Comparison of ENCODE assay signal across 30 cellular contexts in the genomic region with DNA sequence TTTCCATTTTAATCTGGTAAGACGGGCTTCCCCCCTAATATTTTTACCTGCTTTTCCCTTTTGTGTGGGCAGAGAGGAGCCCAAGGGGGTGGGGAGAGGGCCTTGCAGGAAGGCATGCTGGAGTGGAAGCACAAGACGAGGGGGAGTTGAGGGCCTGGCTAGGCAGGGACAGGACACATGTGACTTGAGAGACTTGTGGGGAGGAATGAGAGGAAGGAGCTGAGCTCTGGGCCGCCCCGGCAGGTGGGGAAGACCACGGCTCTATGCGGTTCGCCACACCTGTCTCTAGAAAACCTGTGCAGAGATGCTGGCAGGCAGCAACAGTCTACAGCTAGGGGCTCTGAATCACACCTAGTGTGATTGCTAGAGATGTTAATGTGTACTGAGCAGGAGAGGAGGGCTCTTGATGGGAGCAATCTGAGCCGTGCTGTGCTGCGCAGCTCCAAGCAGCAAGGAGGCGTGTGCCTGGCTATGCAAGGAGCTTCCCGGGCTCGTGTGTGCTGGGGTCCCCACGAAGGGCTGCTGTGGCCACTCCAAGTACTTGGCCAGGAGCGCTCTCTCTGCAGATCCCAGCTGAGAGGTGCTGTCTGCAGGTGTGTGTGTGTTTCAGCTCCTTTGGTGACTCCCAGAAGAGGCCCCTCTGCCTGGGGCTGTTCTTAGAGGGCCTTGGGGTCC. TPM values are rescaled to one million over a fixed set of nuclear protein-coding genes. Genes with fewer than 3 reads are reported as not detected.
DNase-seq lines count a peak whose midpoint lies in the region; ATAC-seq, FAIRE-seq and TF ChIP-seq lines count a peak whose summit lies in the region.
"Had no signal": no experiment of that assay in that cellular context is flagged by ENCODE, and none has a peak within 500 bp of the region (broad histone marks: within the 10 kb centered on the region; RNA-seq: fewer than 3 reads in every experiment).

No MANE protein-coding gene starts in this region.

- no peaks in the 10 kb centered on the region for H3K36me3 Mint-ChIP-seq in glutamatergic neuron (ENCODE audit: unreplicated experiment)

- no peak overlapping the region for H3K4me3 Mint-ChIP-seq in glutamatergic neuron (ENCODE audit: unreplicated experiment)
- H3K4me3 Mint-ChIP-seq: activated T-cell treated with anti-CD3 and anti-CD28 coated beads, Interleukin-2, amount 50 U/mL, for 72 hours; brain; stimulated activated memory B cell treated with anti-CD40 and anti-IgM and Interleukin-4, amounts not matched to agents 10 μg/mL and 1 μg/mL and 100 μg/mL, for 72 hours had no signal

- no peaks in the 10 kb centered on the region for H3K27me3 ChIP-seq in heart right ventricle
- no peaks in the 10 kb centered on the region for H3K27me3 ChIP-seq in bronchial epithelial cell (ENCODE audit: control insufficient read depth, insufficient read depth, low read length)
- H3K27me3 ChIP-seq in spleen (replicated peaks in 1 of 7) = no peaks in the 10 kb centered on the region

- H3K9me3 ChIP-seq in heart right ventricle (no peaks in the 10 kb centered on the region), spleen (no peaks in the 10 kb centered on the region)
- H3K9me3 ChIP-seq: prostate gland had no signal

- no peak for TF ChIP-seq POLR2A in spleen (IDR thresholded peaks at IDR 0.05)

- no peak for TF ChIP-seq CTCF in heart right ventricle (IDR thresholded peaks at IDR 0.05)
- TF ChIP-seq CTCF in bronchial epithelial cell (IDR thresholded peaks at IDR 0.05; ENCODE audit: insufficient read depth, low read length, severe bottlenecking) = no peak
- no peak for TF ChIP-seq CTCF in glutamatergic neuron (IDR thresholded peaks at IDR 0.05; ENCODE audit: partially characterized antibody, unreplicated experiment)
- no peak for TF ChIP-seq CTCF in spleen (IDR thresholded peaks at IDR 0.05 in 8 of 11, conservative IDR thresholded peaks at IDR 0.05 in 3 of 11)
- TF ChIP-seq CTCF in GM10266 (IDR thresholded peaks at IDR 0.05; ENCODE audit: control insufficient read depth, insufficient read depth, low read depth, missing control alignments) = no peak

- 91 to 92% methylated on average over 14 of the region's 14 CpGs for WGBS in heart right ventricle, 2 donors
- WGBS in spleen, 5 donors = 88 to 95% (median 93%) methylated on average over 7 to 14 of the region's 14 CpGs

- no peak overlapping the region for H3K27ac ChIP-seq in heart right ventricle
- H3K27ac ChIP-seq in spleen = peak overlapping the region in 1 of 8 donors; percentile 40
- H3K27ac ChIP-seq: prostate gland had no signal

- FAIRE-seq in bronchial epithelial cell (lab: Jason Lieb, UNC) = peak; percentile 70
- FAIRE-seq: GM12892, islet of Langerhans had no signal

- no peaks in the 10 kb centered on the region for H3K4me1 Mint-ChIP-seq in glutamatergic neuron (ENCODE audit: low read depth, unreplicated experiment)

- intact Hi-C loops in Right ventricle myocardium superior (cut with DNase I) (no loop called here), heart right ventricle (cut with DNase I) (no loop called here), spleen (cut with DNase I; ENCODE audit: low total_unique reads) (no loop called here)

- H3K36me3 ChIP-seq in heart right ventricle (peaks cover 0 to 83% (median 30%) of the 10 kb centered on the region in 9 donors), bronchial epithelial cell (ENCODE audit: control insufficient read depth, insufficient read depth, low read length) (peaks cover 27% of the 10 kb centered on the region), spleen (peaks cover 0 to 85% (median 63%) of the 10 kb centered on the region in 6 donors)

- ATAC-seq in Right ventricle myocardium superior (ENCODE audit: poor library complexity) (no peak), heart right ventricle (no peak), HG03457 (IDR thresholded peaks at IDR 0.05; ENCODE audit: unreplicated experiment) (no peak)
- ATAC-seq: activated T-cell treated with anti-CD3 and anti-CD28 coated beads, Interleukin-2, amount 50 U/mL, for 72 hours; HCT116; stimulated activated memory B cell treated with anti-CD40 and anti-IgM and Interleukin-4, amounts not matched to agents 10 μg/mL and 1 μg/mL and 100 μg/mL, for 72 hours had no signal

- peak; percentile 21 for DNase-seq in Right ventricle myocardium superior
- DNase-seq in heart right ventricle = no peak
- no peak for DNase-seq in bronchial epithelial cell (ENCODE audit: low read depth)
- DNase-seq in glutamatergic neuron = no peak
- peak; percentile 61 for DNase-seq in spleen
- DNase-seq in GOT3 (lab: John Stamatoyannopoulos, UW) = no peak
- DNase-seq in GM10266 (ENCODE audit: extremely low spot score) = no peak
- DNase-seq: activated naive CD4-positive, alpha-beta T cell; activated T-cell treated with anti-CD3 and anti-CD28 coated beads, Interleukin-2, amount 50 U/mL, for 72 hours; effector CD8-positive, alpha-beta T cell; erythroblast; Karpas-422; midbrain; naive B cell; NCI-H1417; NCI-H2081; NCI-H748 treated with DMSO at 0.1 percent for 48 hours; SHP77 treated with DMSO at 0.1 percent for 48 hours; trophoblast cell had no signal

- no peaks in the 10 kb centered on the region for H3K27me3 Mint-ChIP-seq in glutamatergic neuron (ENCODE audit: unreplicated experiment)
- H3K27me3 Mint-ChIP-seq: brain; naive B cell; stimulated activated memory B cell treated with anti-CD40 and anti-IgM and Interleukin-4, amounts not matched to agents 10 μg/mL and 1 μg/mL and 100 μg/mL, for 72 hours had no signal

- H3K9me3 Mint-ChIP-seq in glutamatergic neuron (ENCODE audit: unreplicated experiment) = peaks cover 5% of the 10 kb centered on the region
- H3K9me3 Mint-ChIP-seq: activated T-cell treated with anti-CD3 and anti-CD28 coated beads, Interleukin-2, amount 50 U/mL, for 72 hours; brain; naive B cell; stimulated activated memory B cell treated with anti-CD40 and anti-IgM and Interleukin-4, amounts not matched to agents 10 μg/mL and 1 μg/mL and 100 μg/mL, for 72 hours had no signal

- H3K27ac Mint-ChIP-seq in glutamatergic neuron (ENCODE audit: unreplicated experiment) = peak overlapping the region; percentile 43
- H3K27ac Mint-ChIP-seq: activated T-cell treated with anti-CD3 and anti-CD28 coated beads, Interleukin-2, amount 50 U/mL, for 72 hours; brain; stimulated activated memory B cell treated with anti-CD40 and anti-IgM and Interleukin-4, amounts not matched to agents 10 μg/mL and 1 μg/mL and 100 μg/mL, for 72 hours had no signal

- H3K4me1 ChIP-seq in heart right ventricle (peaks cover 0 to 20% (median 13%) of the 10 kb centered on the region in 9 donors), spleen (peaks cover 9 to 44% (median 27%) of the 10 kb centered on the region in 6 donors)
- H3K4me1 ChIP-seq: prostate gland had no signal

- H3K4me3 ChIP-seq in heart right ventricle (no peak overlapping the region), bronchial epithelial cell (ENCODE audit: low read depth, low read length) (no peak overlapping the region), spleen (no peak overlapping the region)
- H3K4me3 ChIP-seq: prostate gland had no signal

RNA-seq across cellular contexts. Expression of a gene that starts 50.2 kb away (rescaled TPM):
- 38.5 TPM for total RNA-seq in Right ventricle myocardium superior
- total RNA-seq in heart right ventricle = 10 to 100 TPM; 31.3 to 47.7 (median 38.3) TPM
- polyA plus RNA-seq in heart right ventricle = 10 to 100 TPM; 11.0 to 17.4 TPM
- total RNA-seq in bronchial epithelial cell = 11.8 and 17.7 TPM in 2 replicates
- total RNA-seq in glutamatergic neuron (ENCODE audit: unreplicated experiment) = 113 TPM
- total RNA-seq in spleen = 10 to 100 TPM; 39.5 to 74.5 (median 56.8) TPM
- 10 to 100 TPM in 1 of 3 donors, 1 to 10 TPM in 2; 6.2 to 15.5 (median 6.2) TPM for polyA plus RNA-seq in spleen

RNA-seq across cellular contexts. Expression of a gene that starts 56.8 kb away (rescaled TPM):
- total RNA-seq in Right ventricle myocardium superior (not detected), heart right ventricle (not detected), bronchial epithelial cell (0.26 TPM in 1 of 2 replicates, not detected in the other), glutamatergic neuron (ENCODE audit: unreplicated experiment) (not detected), spleen (under 1 TPM in 2 of 7 donors, not detected in 5; 0.37 to 0.97 TPM)
- polyA plus RNA-seq in heart right ventricle (under 1 TPM; 0.20 to 0.44 TPM), spleen (1 to 10 TPM in 1 of 3 donors, under 1 TPM in 2; 0.70 to 1.5 (median 0.74) TPM)
- total RNA-seq: subcutaneous adipose tissue; T-helper 2 cell treated with Interferon-gamma antibody and Interleukin-4, amounts not matched to agents 100 ng/mL and 5 ng/mL, for 36 hours had no signal
- polyA plus RNA-seq: AG04450, BJ had no signal

Comparison
In these comparisons a context has a peak if more than half of its experiments do, and no peak if none do; other contexts are left out.
1. DNase-seq: peak in Right ventricle myocardium superior (single experiment) and spleen (single experiment); none in heart right ventricle (0 of 2), bronchial epithelial cell (single experiment), glutamatergic neuron (single experiment), GOT3 (single experiment) and GM10266 (single experiment).